In the genomic region with DNA sequence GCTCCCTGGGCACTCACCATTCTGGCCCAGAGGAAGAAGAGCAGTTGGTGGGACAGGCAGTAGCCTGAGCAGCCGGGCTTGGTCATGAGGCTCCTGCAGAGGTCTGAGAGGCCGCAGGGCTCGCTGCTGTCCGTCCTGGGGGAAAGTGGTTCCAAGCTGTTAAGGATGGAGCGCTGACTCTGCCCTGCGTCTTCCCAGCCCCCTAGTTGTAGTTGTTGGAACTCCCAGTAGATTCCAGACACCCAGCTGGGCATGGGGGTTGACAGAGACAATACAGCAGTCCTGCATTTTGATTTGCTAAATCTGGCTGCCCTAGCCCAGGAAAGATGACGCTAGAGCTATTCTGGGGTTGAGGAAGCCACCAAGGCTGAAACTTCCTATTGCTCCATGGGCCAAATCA, we compare ENCODE assay signal across 2 cellular contexts.
A peak's percentile ranks its signal among the peaks of the same experiment; 100 is the strongest.
TF ChIP-seq lines count a peak whose summit lies in the region.

No MANE protein-coding gene starts in this region.

TF ChIP-seq in HEK293, 187 proteins besides CTCF, POLR2A, EP300 and RAD21:
- TF ChIP-seq ZNF837 (tag by site-specific recombination; IDR thresholded peaks at IDR 0.05): no peak
- TF ChIP-seq SP2 (tag by site-specific recombination; IDR thresholded peaks at IDR 0.05): no peak
- peak; percentile 19; the same call in 1 of the 2 replicates for TF ChIP-seq ZIC2 (tag by site-specific recombination; IDR thresholded peaks at IDR 0.05)

TF ChIP-seq in K562, 482 proteins besides CTCF, POLR2A, EP300 and RAD21:
- TF ChIP-seq CREM (IDR thresholded peaks at IDR 0.05; ENCODE audit: low read depth): 0 out of 2 replicates have a peak, but pooled peaks have one; percentile 11
- peak in 1 of 2 experiments; percentile 48; a peak in 1 of 4 replicates for TF ChIP-seq KDM1A (IDR thresholded peaks at IDR 0.05)
- TF ChIP-seq, protein P1, sequence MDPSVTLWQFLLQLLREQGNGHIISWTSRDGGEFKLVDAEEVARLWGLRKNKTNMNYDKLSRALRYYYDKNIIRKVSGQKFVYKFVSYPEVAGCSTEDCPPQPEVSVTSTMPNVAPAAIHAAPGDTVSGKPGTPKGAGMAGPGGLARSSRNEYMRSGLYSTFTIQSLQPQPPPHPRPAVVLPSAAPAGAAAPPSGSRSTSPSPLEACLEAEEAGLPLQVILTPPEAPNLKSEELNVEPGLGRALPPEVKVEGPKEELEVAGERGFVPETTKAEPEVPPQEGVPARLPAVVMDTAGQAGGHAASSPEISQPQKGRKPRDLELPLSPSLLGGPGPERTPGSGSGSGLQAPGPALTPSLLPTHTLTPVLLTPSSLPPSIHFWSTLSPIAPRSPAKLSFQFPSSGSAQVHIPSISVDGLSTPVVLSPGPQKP (CRISPR knock-in tag; IDR thresholded peaks at IDR 0.05): no peak
- TF ChIP-seq YBX1 (IDR thresholded peaks at IDR 0.05): no peak
- peak; percentile 67; the same call in 1 of the 2 replicates for TF ChIP-seq PHF21A (IDR thresholded peaks at IDR 0.05; ENCODE audit: borderline replicate concordance, low read depth)
- TF ChIP-seq, protein P2, sequence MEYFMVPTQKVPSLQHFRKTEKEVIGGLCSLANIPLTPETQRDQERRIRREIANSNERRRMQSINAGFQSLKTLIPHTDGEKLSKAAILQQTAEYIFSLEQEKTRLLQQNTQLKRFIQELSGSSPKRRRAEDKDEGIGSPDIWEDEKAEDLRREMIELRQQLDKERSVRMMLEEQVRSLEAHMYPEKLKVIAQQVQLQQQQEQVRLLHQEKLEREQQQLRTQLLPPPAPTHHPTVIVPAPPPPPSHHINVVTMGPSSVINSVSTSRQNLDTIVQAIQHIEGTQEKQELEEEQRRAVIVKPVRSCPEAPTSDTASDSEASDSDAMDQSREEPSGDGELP (CRISPR knock-in tag; IDR thresholded peaks at IDR 0.05; ENCODE audit: borderline replicate concordance): peak; percentile 33; the same call in 1 of the 2 replicates
